ENCODE assay signal across 13 cellular contexts in genomic region chr11:92738281-92738680, GRCh38.
A peak's percentile ranks its signal among the peaks of the same experiment; 100 is the strongest.
DNase-seq lines count a peak whose midpoint lies in the region; TF ChIP-seq lines count a peak whose summit lies in the region.
"Had no signal": no experiment of that assay in that cellular context is flagged by ENCODE, and none has a peak within 500 bp of the region (broad histone marks: within the 10 kb centered on the region; RNA-seq: fewer than 3 reads in every experiment).

No MANE protein-coding gene starts in this region.

- H3K9ac ChIP-seq in GM23248, result no peak overlapping the region

- H2AFZ ChIP-seq in GM23248 (no peak overlapping the region), PC-9 (no peak overlapping the region)

- H3K4me3 ChIP-seq in GM23248, result no peak overlapping the region
- H3K4me3 ChIP-seq in cardiac fibroblast (replicated peaks in 1 of 2; ENCODE audit: low read depth in 2 of 2, low read length in 2 of 2), result no peak overlapping the region
- H3K4me3 ChIP-seq in skeletal muscle cell (ENCODE audit: low read depth, low read length), result no peak overlapping the region
- H3K4me3 ChIP-seq in PC-9, result no peak overlapping the region

- intact Hi-C loops in PC-9 (cut with micrococcal nuclease; ENCODE audit: unreplicated experiment) (no loop called here), cardiac septum (cut with DNase I) (no loop called here)

- H3F3A ChIP-seq in GM23248 (ENCODE audit: insufficient read depth), result no peaks in the 10 kb centered on the region
- no peaks in the 10 kb centered on the region for H3F3A ChIP-seq in PC-9 (ENCODE audit: insufficient read depth, low read depth)

- H3K9me3 ChIP-seq in GM23248 (ENCODE audit: low read depth), result no peaks in the 10 kb centered on the region
- H3K9me3 ChIP-seq in PC-9 (ENCODE audit: insufficient read depth, low read depth), result no peaks in the 10 kb centered on the region
- H3K9me3 ChIP-seq: Caco-2 had no signal

- H3K27ac Mint-ChIP-seq in glutamatergic neuron (ENCODE audit: unreplicated experiment), result peak overlapping the region; percentile 16
- H3K27ac Mint-ChIP-seq: CD14-positive monocyte; CD8-positive, alpha-beta T cell; IgD-negative memory B cell had no signal

- H3K36me3 Mint-ChIP-seq in glutamatergic neuron (ENCODE audit: unreplicated experiment), result peaks cover 3% of the 10 kb centered on the region
- H3K36me3 Mint-ChIP-seq: CD14-positive monocyte; CD8-positive, alpha-beta T cell; IgD-negative memory B cell had no signal

- DNase-seq in GM23248, result peak; percentile 26
- DNase-seq in cardiac fibroblast (ENCODE audit: low read depth in 2 of 2), result peak; percentile 3 to 44
- DNase-seq in glutamatergic neuron, result no peak
- peak; percentile 82 for DNase-seq in skeletal muscle cell (ENCODE audit: low read depth)
- DNase-seq in PC-9, result no peak
- no peak for DNase-seq in cardiac septum (ENCODE audit: low spot score)
- DNase-seq in GM03348 (ENCODE audit: low spot score), result no peak
- DNase-seq: Caco-2; CD8-positive, alpha-beta T cell; DND-41; GF-D8 had no signal

- H3K9me2 ChIP-seq in GM23248 (ENCODE audit: insufficient read depth) (no peaks in the 10 kb centered on the region; the same call in 1 of the 2 replicates), PC-9 (ENCODE audit: insufficient read depth) (no peaks in the 10 kb centered on the region)

- H3K27ac ChIP-seq in GM23248 (no peak overlapping the region), PC-9 (no peak overlapping the region)

- no peaks in the 10 kb centered on the region for H4K20me1 ChIP-seq in GM23248 (ENCODE audit: insufficient read depth)
- H4K20me1 ChIP-seq in PC-9 (ENCODE audit: insufficient read depth), result no peaks in the 10 kb centered on the region

- peaks cover 4% of the 10 kb centered on the region for H3K9me3 Mint-ChIP-seq in glutamatergic neuron (ENCODE audit: unreplicated experiment)
- H3K9me3 Mint-ChIP-seq: CD8-positive, alpha-beta T cell; IgD-negative memory B cell had no signal

- CTCF ChIA-PET in PC-9 (lab: Charles Lee), result no interaction called here

- 59 to 68% methylated on average over 4 of the region's 4 CpGs for WGBS in GM23248 (ENCODE audit: low coverage in 1 of 2, low lambda C conversion rate in 2 of 2, missing lambda C conversion rate in 2 of 2), 2 experiments

- H3K27me3 Mint-ChIP-seq in glutamatergic neuron (ENCODE audit: unreplicated experiment), result no peaks in the 10 kb centered on the region
- H3K27me3 Mint-ChIP-seq: IgD-negative memory B cell had no signal

- TF ChIP-seq CTCF in cardiac fibroblast (IDR thresholded peaks at IDR 0.05; ENCODE audit: low read depth, low read length) (no peak), glutamatergic neuron (IDR thresholded peaks at IDR 0.05; ENCODE audit: partially characterized antibody, unreplicated experiment) (no peak), PC-9 (conservative IDR thresholded peaks at IDR 0.05) (no peak)

- H3K4me1 ChIP-seq in GM23248 (ENCODE audit: insufficient read depth) (no peaks in the 10 kb centered on the region), PC-9 (replicated peaks; ENCODE audit: insufficient read depth) (no peaks in the 10 kb centered on the region)
- H3K4me1 ChIP-seq: Caco-2 had no signal

- H3K4me2 ChIP-seq in GM23248 (ENCODE audit: unreplicated experiment) (no peak overlapping the region), PC-9 (no peak overlapping the region)

- H3K36me3 ChIP-seq in GM23248 (ENCODE audit: low read depth), result no peaks in the 10 kb centered on the region
- H3K36me3 ChIP-seq in PC-9 (ENCODE audit: low read depth), result no peaks in the 10 kb centered on the region

- no TSS peak for BruUV-seq in PC-9 (replicated peaks; lab: Mats Ljungman, UMichigan)

- POLR2A ChIA-PET in PC-9 (lab: Charles Lee; ENCODE audit: unreplicated experiment), result no interaction called here

- H3K4me1 Mint-ChIP-seq in glutamatergic neuron (ENCODE audit: low read depth, unreplicated experiment), result peaks cover 7% of the 10 kb centered on the region
- H3K4me1 Mint-ChIP-seq: CD14-positive monocyte, IgD-negative memory B cell had no signal

- H3K79me2 ChIP-seq in GM23248 (ENCODE audit: insufficient read depth), result no peaks in the 10 kb centered on the region
- no peaks in the 10 kb centered on the region for H3K79me2 ChIP-seq in PC-9 (ENCODE audit: low read depth)

- H3K27me3 ChIP-seq in GM23248 (replicated peaks; ENCODE audit: insufficient read depth) (no peaks in the 10 kb centered on the region), PC-9 (ENCODE audit: insufficient read depth, low read depth) (no peaks in the 10 kb centered on the region)

- no peak overlapping the region for H3K4me3 Mint-ChIP-seq in glutamatergic neuron (ENCODE audit: unreplicated experiment)
- H3K4me3 Mint-ChIP-seq: CD14-positive monocyte; CD8-positive, alpha-beta T cell; IgD-negative memory B cell had no signal

- in situ Hi-C loops in GM23248 (cut with MboI), result no loop called here

Comparison
In these comparisons a context has a peak if more than half of its experiments do, and no peak if none do; other contexts are left out.
1. DNase-seq: peak in GM23248 (single experiment), cardiac fibroblast (2 of 2) and skeletal muscle cell (single experiment); none in glutamatergic neuron (single experiment), PC-9 (0 of 2), cardiac septum (single experiment) and GM03348 (single experiment).